ENCODE assay signal across 9 cellular contexts in genomic region chr6:15062311-15063252, GRCh38.
DNase-seq lines count a peak whose midpoint lies in the region; ATAC-seq and TF ChIP-seq lines count a peak whose summit lies in the region.
"Had no signal": no experiment of that assay in that cellular context is flagged by ENCODE, and none has a peak within 500 bp of the region (broad histone marks: within the 10 kb centered on the region; RNA-seq: fewer than 3 reads in every experiment).

No MANE protein-coding gene starts in this region.

- intact Hi-C loops in HCT116 (cut with micrococcal nuclease), result no loop called here

- H3K4me1 ChIP-seq in HCT116 (ENCODE audit: control insufficient read depth in 1 of 2, insufficient read depth in 2 of 2, low read length in 2 of 2), result peaks cover 0 to 21% of the 10 kb centered on the region in 2 experiments; a peak in 2 of 4 replicates

- no TSS peak for BruUV-seq in HCT116 (replicated peaks; lab: Mats Ljungman, UMichigan)

- no peaks in the 10 kb centered on the region for H3K9me3 Mint-ChIP-seq in stimulated activated naive CD8-positive, alpha-beta T cell treated with anti-CD3 and anti-CD28 coated beads, Interleukin-15, amount 100 ng/mL, for 72 hours
- H3K9me3 Mint-ChIP-seq in activated CD8-positive, alpha-beta T cell treated with anti-CD3 and anti-CD28 coated beads, Interleukin-2, amount 10 ng/mL, durations not matched to agents 7 days and 5 days (ENCODE audit: insufficient read depth), result no peaks in the 10 kb centered on the region

- peaks cover 0 to 9% of the 10 kb centered on the region in 2 experiments; a peak in 1 of 4 replicates for H3K9me3 ChIP-seq in HCT116 (ENCODE audit: control insufficient read depth in 1 of 2, insufficient read depth in 1 of 2, low read depth in 1 of 2, low read length in 2 of 2)

- H3K4me3 Mint-ChIP-seq in stimulated activated naive CD8-positive, alpha-beta T cell treated with anti-CD3 and anti-CD28 coated beads, Interleukin-15, amount 100 ng/mL, for 72 hours, result no peak overlapping the region
- H3K4me3 Mint-ChIP-seq in activated CD8-positive, alpha-beta T cell treated with anti-CD3 and anti-CD28 coated beads, Interleukin-2, amount 10 ng/mL, durations not matched to agents 7 days and 5 days, result no peak overlapping the region

- H3K9ac ChIP-seq in HCT116 (ENCODE audit: low read length), result no peak overlapping the region

- TF ChIP-seq CTCF in HCT116 (IDR thresholded peaks at IDR 0.05 in 2 of 3, conservative IDR thresholded peaks at IDR 0.05 in 1 of 3; ENCODE audit: borderline replicate concordance in 1 of 3, insufficient read depth in 1 of 3, low read depth in 2 of 3, low read length in 2 of 3), result no peak
- TF ChIP-seq CTCF in retinal pigment epithelial cell (conservative IDR thresholded peaks at IDR 0.05; ENCODE audit: low read depth, low read length), result no peak

- no peak overlapping the region for H2AFZ ChIP-seq in HCT116 (ENCODE audit: low read depth, low read length, poor library complexity, severe bottlenecking)

- no peaks in the 10 kb centered on the region for H4K20me1 ChIP-seq in HCT116 (ENCODE audit: insufficient read depth)

- no peaks in the 10 kb centered on the region for H3K79me2 ChIP-seq in HCT116 (ENCODE audit: insufficient read depth, low read length)

- no peak for DNase-seq in HCT116 (ENCODE audit: low read depth, low spot score)
- peak; percentile 79 for DNase-seq in NOMO-1 treated with dmso at 0.1 percent for 144 hours (lab: John Stamatoyannopoulos, UW; ENCODE audit: unreplicated experiment)
- DNase-seq in retinal pigment epithelial cell (ENCODE audit: low read depth), result peak; percentile 28
- DNase-seq in NK-92 treated with Interleukin-12 subunit alpha and Interleukin-12 subunit beta, amount 100 ng/mL, for 24 hours (lab: John Stamatoyannopoulos, UW), result no peak
- no peak for DNase-seq in stimulated activated naive CD8-positive, alpha-beta T cell treated with anti-CD3 and anti-CD28 coated beads, Interleukin-15, amount 100 ng/mL, for 72 hours
- no peak for DNase-seq in activated CD8-positive, alpha-beta T cell treated with anti-CD3 and anti-CD28 coated beads, Interleukin-2, amount 10 ng/mL, durations not matched to agents 7 days and 5 days
- DNase-seq: NCI-H446 treated with DMSO at 0.1 percent for 48 hours had no signal

- peaks cover 2% of the 10 kb centered on the region for H3K36me3 Mint-ChIP-seq in activated CD8-positive, alpha-beta T cell treated with anti-CD3 and anti-CD28 coated beads, Interleukin-2, amount 10 ng/mL, durations not matched to agents 7 days and 5 days (ENCODE audit: low read depth)

- H3K4me2 ChIP-seq in HCT116 (ENCODE audit: low read length), result no peak overlapping the region

- H3K4me3 ChIP-seq in HCT116 (replicated peaks in 1 of 2; ENCODE audit: low read depth in 1 of 2, low read length in 2 of 2) (no peak overlapping the region), retinal pigment epithelial cell (ENCODE audit: low read length) (no peak overlapping the region)

- no peak for ATAC-seq in HCT116
- peak; percentile 83 for ATAC-seq in esophagus mucosa
- ATAC-seq in HG02885 (IDR thresholded peaks at IDR 0.05; ENCODE audit: poor library complexity, unreplicated experiment), result no peak
- no peak for ATAC-seq in stimulated activated naive CD8-positive, alpha-beta T cell treated with anti-CD3 and anti-CD28 coated beads, Interleukin-15, amount 100 ng/mL, for 72 hours
- no peak for ATAC-seq in activated CD8-positive, alpha-beta T cell treated with anti-CD3 and anti-CD28 coated beads, Interleukin-2, amount 10 ng/mL, durations not matched to agents 7 days and 5 days

- no peaks in the 10 kb centered on the region for H3K9me2 ChIP-seq in HCT116 (ENCODE audit: insufficient read depth)

- H3K27ac ChIP-seq in HCT116 (ENCODE audit: low read depth, low read length), result no peak overlapping the region

- no peaks in the 10 kb centered on the region for H3K27me3 ChIP-seq in HCT116 (ENCODE audit: insufficient read depth, low read length)

- POLR2A ChIA-PET in HCT116 (lab: Charles Lee), result no interaction called here
- POLR2A ChIA-PET in activated CD8-positive, alpha-beta T cell treated with anti-CD3 and anti-CD28 coated beads, Interleukin-2, amount 10 ng/mL, durations not matched to agents 7 days and 5 days (lab: Charles Lee), result no interaction called here

- CTCF ChIA-PET in HCT116 (lab: Charles Lee), result no interaction called here
- CTCF ChIA-PET in activated CD8-positive, alpha-beta T cell treated with anti-CD3 and anti-CD28 coated beads, Interleukin-2, amount 10 ng/mL, durations not matched to agents 7 days and 5 days (lab: Charles Lee), result interaction anchor here (1.6 kb wide), 1 partner anchor 13 kb away, joined by 3 read pairs; no protein-coding TSS in a partner anchor

- TF ChIP-seq RAD21 in HCT116 (IDR thresholded peaks at IDR 0.05; ENCODE audit: low read depth), result no peak

- TF ChIP-seq POLR2A in HCT116 (IDR thresholded peaks at IDR 0.05; ENCODE audit: borderline replicate concordance, extremely low read depth, insufficient read depth, insufficient read length), result no peak

- no peak overlapping the region for H3K27ac Mint-ChIP-seq in stimulated activated naive CD8-positive, alpha-beta T cell treated with anti-CD3 and anti-CD28 coated beads, Interleukin-15, amount 100 ng/mL, for 72 hours
- no peak overlapping the region for H3K27ac Mint-ChIP-seq in activated CD8-positive, alpha-beta T cell treated with anti-CD3 and anti-CD28 coated beads, Interleukin-2, amount 10 ng/mL, durations not matched to agents 7 days and 5 days

- RAD21 ChIA-PET in HCT116 (lab: Charles Lee; ENCODE audit: low non-redundant PET in 1 of 2, low total read pairs in 2 of 2, uncharacterized antibody in 2 of 2, unreplicated experiment in 2 of 2), result no interaction called here

- H3K27me3 Mint-ChIP-seq in stimulated activated naive CD8-positive, alpha-beta T cell treated with anti-CD3 and anti-CD28 coated beads, Interleukin-15, amount 100 ng/mL, for 72 hours, result no peaks in the 10 kb centered on the region
- no peaks in the 10 kb centered on the region for H3K27me3 Mint-ChIP-seq in activated CD8-positive, alpha-beta T cell treated with anti-CD3 and anti-CD28 coated beads, Interleukin-2, amount 10 ng/mL, durations not matched to agents 7 days and 5 days (ENCODE audit: low read depth)

- H3K4me1 Mint-ChIP-seq in stimulated activated naive CD8-positive, alpha-beta T cell treated with anti-CD3 and anti-CD28 coated beads, Interleukin-15, amount 100 ng/mL, for 72 hours, result peaks cover 20% of the 10 kb centered on the region
- no peaks in the 10 kb centered on the region for H3K4me1 Mint-ChIP-seq in activated CD8-positive, alpha-beta T cell treated with anti-CD3 and anti-CD28 coated beads, Interleukin-2, amount 10 ng/mL, durations not matched to agents 7 days and 5 days (ENCODE audit: low read depth)

- no peaks in the 10 kb centered on the region for H3K36me3 ChIP-seq in HCT116 (ENCODE audit: control insufficient read depth in 1 of 2, insufficient read depth in 2 of 2, low read length in 2 of 2)

TF ChIP-seq in HCT116, 20 proteins besides CTCF, POLR2A, EP300 and RAD21:
- TF ChIP-seq SP1 (IDR thresholded peaks at IDR 0.05; ENCODE audit: low read depth), result no peak
- 0 out of 2 replicates have a peak, but pooled peaks have one; percentile 20 for TF ChIP-seq CEBPB (IDR thresholded peaks at IDR 0.05; ENCODE audit: low read depth)
TF ChIP-seq in HCT116: peak in this region for 1.

Comparison
In these comparisons a context has a peak if more than half of its experiments do, and no peak if none do; other contexts are left out.
1. DNase-seq: peak in NOMO-1 treated with dmso at 0.1 percent for 144 hours (single experiment) and retinal pigment epithelial cell (single experiment); none in HCT116 (single experiment), NK-92 treated with Interleukin-12 subunit alpha and Interleukin-12 subunit beta, amount 100 ng/mL, for 24 hours (single experiment), stimulated activated naive CD8-positive, alpha-beta T cell treated with anti-CD3 and anti-CD28 coated beads, Interleukin-15, amount 100 ng/mL, for 72 hours (0 of 2) and activated CD8-positive, alpha-beta T cell treated with anti-CD3 and anti-CD28 coated beads, Interleukin-2, amount 10 ng/mL, durations not matched to agents 7 days and 5 days (single experiment).